In genomic region chr2:143259368-143259958, GRCh38 we compare ENCODE assay signal across 8 cellular contexts.
DNase-seq lines count a peak whose midpoint lies in the region; ATAC-seq and TF ChIP-seq lines count a peak whose summit lies in the region.

No MANE protein-coding gene starts in this region.

- no peaks in the 10 kb centered on the region for H3K9me3 ChIP-seq in lung (ENCODE audit: control insufficient read depth in 2 of 2, insufficient read depth in 1 of 2, low read length in 1 of 2)

- ATAC-seq in HG03135 (IDR thresholded peaks at IDR 0.05; ENCODE audit: unreplicated experiment) (peak; percentile 49), lung (ENCODE audit: insufficient read depth, low FRiP score) (peak; percentile 51)

- H3K36me3 ChIP-seq in lung (ENCODE audit: control insufficient read depth in 2 of 2, insufficient read depth in 2 of 2, low read length in 2 of 2), result no peaks in the 10 kb centered on the region

- DNase-seq in activated gamma-delta T cell treated with Interleukin-2 at 50 U/mL for 16 hours (peak; percentile 71), activated gamma-delta T cell (lab: John Stamatoyannopoulos, UW) (no peak), NCI-H446 (lab: John Stamatoyannopoulos, UW) (peak; percentile 65 to 90), dedifferentiated amniotic fluid mesenchymal stem cell (ENCODE audit: extremely low spot score) (peak; percentile 85), lung (ENCODE audit: low spot score) (peak; percentile 63)
- DNase-seq in activated CD4-positive, alpha-beta T cell treated with anti-CD3 and anti-CD28 coated beads for 48 hours, result peak; percentile 75
- DNase-seq in stimulated activated CD8-positive, alpha-beta memory T cell treated with anti-CD3 and anti-CD28 coated beads, Interleukin-15, amount 100 ng/mL, for 48 hours (ENCODE audit: low read depth in 2 of 2), result peak; percentile 44 to 49

- no peak overlapping the region for H3K27ac ChIP-seq in lung (ENCODE audit: low read depth in 1 of 2, low read length in 1 of 2)

- TF ChIP-seq CTCF in lung (IDR thresholded peaks at IDR 0.05; ENCODE audit: control extremely low read depth, extremely low read depth), result peak; percentile 61

- H3K27me3 ChIP-seq in lung (ENCODE audit: control insufficient read depth, insufficient read depth), result no peaks in the 10 kb centered on the region

- H3K4me3 ChIP-seq in lung, result no peak overlapping the region

- no peaks in the 10 kb centered on the region for H3K4me1 ChIP-seq in lung (ENCODE audit: control insufficient read depth in 2 of 2, insufficient read depth in 2 of 2, low read length in 2 of 2)

- WGBS in lung, 2 donors, result 6 to 13% methylated on average over 5 of the region's 5 CpGs
